ENCODE assay signal across 8 cellular contexts in genomic region chr10:80498833-80499671, GRCh38. TPM values are rescaled to one million over a fixed set of nuclear protein-coding genes. Genes with fewer than 3 reads are reported as not detected.
DNase-seq lines count a peak whose midpoint lies in the region; TF ChIP-seq lines count a peak whose summit lies in the region.

No MANE protein-coding gene starts in this region.

- H3K27me3 Mint-ChIP-seq in CD8-positive, alpha-beta memory T cell: no peaks in the 10 kb centered on the region
- no peaks in the 10 kb centered on the region for H3K27me3 Mint-ChIP-seq in activated CD4-positive, alpha-beta memory T cell treated with anti-CD3 and anti-CD28 coated beads, Interleukin-2, amount 10 ng/mL, durations not matched to agents 7 days and 5 days
- no peaks in the 10 kb centered on the region for H3K27me3 Mint-ChIP-seq in endodermal cell (ENCODE audit: insufficient read depth)

- POLR2A ChIA-PET in CD8-positive, alpha-beta memory T cell (lab: Charles Lee): interaction anchor here (0.8 to 2.0 kb wide), 6 partner anchors 11 to 41 kb away, joined by 3 to 8 read pairs (median 4); no protein-coding TSS in a partner anchor
- POLR2A ChIA-PET in activated CD4-positive, alpha-beta memory T cell treated with anti-CD3 and anti-CD28 coated beads, Interleukin-2, amount 10 ng/mL, durations not matched to agents 7 days and 5 days (lab: Charles Lee): interaction anchor here (0.8 to 11.4 kb wide), 9 partner anchors 12 to 55 kb away, joined by 3 to 333 read pairs (median 4); partner anchors contain the start of gene TSPAN14

- CTCF ChIA-PET in CD8-positive, alpha-beta memory T cell (lab: Charles Lee): interaction anchor here (1.4 to 19.9 kb wide), 6 partner anchors 10 to 57 kb away, joined by 3 to 498 read pairs (median 52); partner anchors contain the start of gene TSPAN14
- CTCF ChIA-PET in activated CD4-positive, alpha-beta memory T cell treated with anti-CD3 and anti-CD28 coated beads, Interleukin-2, amount 10 ng/mL, durations not matched to agents 7 days and 5 days (lab: Charles Lee): interaction anchor here (0.9 to 17.8 kb wide), 8 partner anchors 9 to 121 kb away, joined by 3 to 414 read pairs (median 5); partner anchors contain the start of genes PRXL2A and TSPAN14

- peak overlapping the region; percentile 49 for H3K27ac ChIP-seq in CD8-positive, alpha-beta memory T cell (ENCODE audit: low read depth, low read length)
- H3K27ac ChIP-seq in endodermal cell (ENCODE audit: low read depth, low read length) (peak overlapping the region; percentile 79), mesodermal cell (ENCODE audit: low read depth, low read length, severe bottlenecking) (peak overlapping the region; percentile 91)

- no peaks in the 10 kb centered on the region for H3K9me3 ChIP-seq in CD8-positive, alpha-beta memory T cell (ENCODE audit: low read length)
- H3K9me3 ChIP-seq in endodermal cell (ENCODE audit: control insufficient read depth, low read length) (peaks cover 5% of the 10 kb centered on the region), mesodermal cell (ENCODE audit: control insufficient read depth, low read length) (no peaks in the 10 kb centered on the region)

- TF ChIP-seq CTCF in endodermal cell (conservative IDR thresholded peaks at IDR 0.05): no peak

- no peak overlapping the region for H3K9ac ChIP-seq in endodermal cell (ENCODE audit: extremely low read depth, low read length, poor library complexity, severe bottlenecking)

- peak in 2 of 5 donors; percentile 25 to 60 for DNase-seq in CD8-positive, alpha-beta memory T cell
- peak; percentile 94 for DNase-seq in LHCN-M2 (ENCODE audit: low read depth)
- DNase-seq in activated CD4-positive, alpha-beta memory T cell treated with anti-CD3 and anti-CD28 coated beads, Interleukin-2, amount 10 ng/mL, durations not matched to agents 7 days and 5 days: peak; percentile 70
- peak; percentile 76 for DNase-seq in endodermal cell
- peak; percentile 84 for DNase-seq in stimulated activated CD8-positive, alpha-beta memory T cell treated with anti-CD3 and anti-CD28 coated beads, Interleukin-4, amount 100 ng/mL, for 48 hours
- DNase-seq in effector CD8-positive, alpha-beta T cell (lab: John Stamatoyannopoulos, UW): no peak
- DNase-seq in germinal center (ENCODE audit: low spot score): no peak

- H3K4me1 ChIP-seq in CD8-positive, alpha-beta memory T cell (ENCODE audit: insufficient read depth, low read length): peaks cover 98% of the 10 kb centered on the region
- peaks cover 16% of the 10 kb centered on the region for H3K4me1 ChIP-seq in endodermal cell (ENCODE audit: control insufficient read depth, insufficient read depth, low read length)
- peaks cover 67% of the 10 kb centered on the region for H3K4me1 ChIP-seq in mesodermal cell (ENCODE audit: control insufficient read depth, insufficient read depth, low read length, poor library complexity, severe bottlenecking)

- H3K36me3 ChIP-seq in CD8-positive, alpha-beta memory T cell (ENCODE audit: insufficient read depth, low read length): no peaks in the 10 kb centered on the region
- H3K36me3 ChIP-seq in endodermal cell (ENCODE audit: control insufficient read depth, insufficient read depth, low read length): peaks cover 47% of the 10 kb centered on the region
- H3K36me3 ChIP-seq in mesodermal cell (ENCODE audit: control insufficient read depth, insufficient read depth, low read length): peaks cover 34% of the 10 kb centered on the region

- 68 to 84% methylated on average over 11 to 14 of the region's 14 CpGs for WGBS in endodermal cell (ENCODE audit: insufficient coverage in 1 of 2, insufficient read length in 1 of 2), 2 experiments
- WGBS in mesodermal cell (ENCODE audit: insufficient coverage in 2 of 2), 2 experiments: 74 to 80% methylated on average over 9 to 13 of the region's 14 CpGs

- H3K36me3 Mint-ChIP-seq in CD8-positive, alpha-beta memory T cell: peaks cover 10 to 67% (median 20%) of the 10 kb centered on the region in 3 donors
- H3K36me3 Mint-ChIP-seq in activated CD4-positive, alpha-beta memory T cell treated with anti-CD3 and anti-CD28 coated beads, Interleukin-2, amount 10 ng/mL, durations not matched to agents 7 days and 5 days (ENCODE audit: low read depth): peaks cover 74% of the 10 kb centered on the region
- H3K36me3 Mint-ChIP-seq in endodermal cell (ENCODE audit: low read depth): peaks cover 29% of the 10 kb centered on the region

- peaks cover 0 to 9% (median 0%) of the 10 kb centered on the region in 5 donors for H3K9me3 Mint-ChIP-seq in CD8-positive, alpha-beta memory T cell
- peaks cover 8% of the 10 kb centered on the region for H3K9me3 Mint-ChIP-seq in activated CD4-positive, alpha-beta memory T cell treated with anti-CD3 and anti-CD28 coated beads, Interleukin-2, amount 10 ng/mL, durations not matched to agents 7 days and 5 days
- H3K9me3 Mint-ChIP-seq in endodermal cell: no peaks in the 10 kb centered on the region

- peak overlapping the region; percentile 64 to 86 (median 78) for H3K4me3 Mint-ChIP-seq in CD8-positive, alpha-beta memory T cell
- H3K4me3 Mint-ChIP-seq in activated CD4-positive, alpha-beta memory T cell treated with anti-CD3 and anti-CD28 coated beads, Interleukin-2, amount 10 ng/mL, durations not matched to agents 7 days and 5 days: peak overlapping the region; percentile 52
- no peak overlapping the region for H3K4me3 Mint-ChIP-seq in endodermal cell

- H3K27me3 ChIP-seq in CD8-positive, alpha-beta memory T cell (ENCODE audit: insufficient read depth, low read length, poor library complexity, severe bottlenecking): no peaks in the 10 kb centered on the region
- H3K27me3 ChIP-seq in endodermal cell (ENCODE audit: control insufficient read depth, insufficient read depth, low read length, poor library complexity, severe bottlenecking): no peaks in the 10 kb centered on the region

- peaks cover 97 to 100% (median 99%) of the 10 kb centered on the region in 3 donors for H3K4me1 Mint-ChIP-seq in CD8-positive, alpha-beta memory T cell
- H3K4me1 Mint-ChIP-seq in activated CD4-positive, alpha-beta memory T cell treated with anti-CD3 and anti-CD28 coated beads, Interleukin-2, amount 10 ng/mL, durations not matched to agents 7 days and 5 days: peaks cover 97% of the 10 kb centered on the region
- H3K4me1 Mint-ChIP-seq in endodermal cell: peaks cover 56% of the 10 kb centered on the region

- H3K4me3 ChIP-seq in CD8-positive, alpha-beta memory T cell (ENCODE audit: low read length): peak overlapping the region; percentile 35
- H3K4me3 ChIP-seq in endodermal cell (ENCODE audit: low read length): no peak overlapping the region
- no peak overlapping the region for H3K4me3 ChIP-seq in mesodermal cell (ENCODE audit: extremely low read depth, insufficient read depth, low read length, poor library complexity, severe bottlenecking)

- H3K27ac Mint-ChIP-seq in CD8-positive, alpha-beta memory T cell: peak overlapping the region; percentile 92 to 99 (median 96)
- peak overlapping the region; percentile 92 for H3K27ac Mint-ChIP-seq in activated CD4-positive, alpha-beta memory T cell treated with anti-CD3 and anti-CD28 coated beads, Interleukin-2, amount 10 ng/mL, durations not matched to agents 7 days and 5 days
- peak overlapping the region; percentile 79 for H3K27ac Mint-ChIP-seq in endodermal cell

RNA-seq across cellular contexts. Expression of gene SH2D4B, which starts 38.6 kb away (rescaled TPM):
- under 1 TPM; 0.11 to 0.13 TPM for total RNA-seq in CD8-positive, alpha-beta memory T cell
- polyA plus RNA-seq in CD8-positive, alpha-beta memory T cell: not detected
- total RNA-seq in LHCN-M2 (2014; rRNA removed): not detected in 2 replicates
- not detected for polyA plus RNA-seq in LHCN-M2 (2012)
- under 1 TPM; 0.13 to 0.15 TPM for total RNA-seq in activated CD4-positive, alpha-beta memory T cell treated with anti-CD3 and anti-CD28 coated beads, Interleukin-2, amount 10 ng/mL, durations not matched to agents 7 days and 5 days
- total RNA-seq in endodermal cell: under 1 TPM in 1 of 2 donors, not detected in 1; 0.13 TPM
- polyA plus RNA-seq in endodermal cell (2013, experiment 1 of 2): not detected
- 0.33 TPM for polyA plus RNA-seq in endodermal cell (2013, experiment 2 of 2)
- 0.26 TPM for polyA plus RNA-seq in mesodermal cell (2013, experiment 1 of 2)
- 0.35 TPM for polyA plus RNA-seq in mesodermal cell (2013, experiment 2 of 2)

RNA-seq across cellular contexts. Expression of gene TSPAN14, which starts 44.9 kb away (rescaled TPM):
- total RNA-seq in CD8-positive, alpha-beta memory T cell: 10 to 100 TPM; 46.1 to 46.8 TPM
- polyA plus RNA-seq in CD8-positive, alpha-beta memory T cell: 220 TPM
- total RNA-seq in LHCN-M2 (2014; rRNA removed) (17.4 and 18.6 TPM in 2 replicates), endodermal cell (100 to 1,000 TPM; 121 to 123 TPM)
- 16.0 TPM for polyA plus RNA-seq in LHCN-M2 (2012)
- total RNA-seq in activated CD4-positive, alpha-beta memory T cell treated with anti-CD3 and anti-CD28 coated beads, Interleukin-2, amount 10 ng/mL, durations not matched to agents 7 days and 5 days: 100 to 1,000 TPM; 130 to 136 TPM
- polyA plus RNA-seq in endodermal cell (2013, experiment 1 of 2): 142 TPM
- polyA plus RNA-seq in endodermal cell (2013, experiment 2 of 2): 127 TPM
- polyA plus RNA-seq in mesodermal cell (2013, experiment 1 of 2): 117 TPM
- 90.6 TPM for polyA plus RNA-seq in mesodermal cell (2013, experiment 2 of 2)

Comparison
In these comparisons a context has a peak if more than half of its experiments do, and no peak if none do; other contexts are left out.
1. DNase-seq: peak in LHCN-M2 (single experiment), activated CD4-positive, alpha-beta memory T cell treated with anti-CD3 and anti-CD28 coated beads, Interleukin-2, amount 10 ng/mL, durations not matched to agents 7 days and 5 days (single experiment), endodermal cell (single experiment) and stimulated activated CD8-positive, alpha-beta memory T cell treated with anti-CD3 and anti-CD28 coated beads, Interleukin-4, amount 100 ng/mL, for 48 hours (single experiment); none in effector CD8-positive, alpha-beta T cell (single experiment) and germinal center (single experiment).
2. Peak in every context shown above with its lines, with median percentiles within 50 percentile points of each other: H3K27ac ChIP-seq and H3K27ac Mint-ChIP-seq.